ENCODE assay signal across 6 cellular contexts in the genomic region with DNA sequence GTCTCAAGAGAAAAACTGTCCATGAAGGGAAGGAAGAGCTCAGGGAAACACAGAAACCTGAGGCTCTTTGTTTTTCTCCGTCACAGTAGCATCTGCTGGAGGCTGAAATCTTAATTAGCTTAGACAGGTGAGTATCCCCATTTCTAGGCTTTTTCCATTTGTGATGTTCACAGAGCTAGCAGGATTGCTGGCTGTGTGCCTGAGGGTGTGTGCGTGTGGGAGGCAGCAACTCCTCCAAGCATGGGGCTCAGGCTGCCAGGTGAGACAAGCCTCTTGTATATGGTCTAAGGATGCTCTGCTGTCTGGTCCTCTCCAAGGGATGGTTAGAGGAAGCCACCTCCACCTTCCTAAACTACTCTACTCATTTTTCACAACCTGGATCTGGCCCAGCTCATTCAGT.
"Had no signal": no experiment of that assay in that cellular context is flagged by ENCODE, and none has a peak within 500 bp of the region (broad histone marks: within the 10 kb centered on the region; RNA-seq: fewer than 3 reads in every experiment).

No MANE protein-coding gene starts in this region.

- H3K27ac Mint-ChIP-seq: GM23338, H9, IgD-negative memory B cell had no signal

- ATAC-seq: GM23338, HepG2 had no signal

- H3K36me3 Mint-ChIP-seq: IgD-negative memory B cell had no signal

- H3K4me1 Mint-ChIP-seq: GM23338, IgD-negative memory B cell had no signal

- H3K4me3 ChIP-seq: GM23338 had no signal

- H3K27me3 Mint-ChIP-seq: IgD-negative memory B cell had no signal

- H2AFZ ChIP-seq: GM23338 had no signal

- H3K4me3 Mint-ChIP-seq: GM23338, H9, IgD-negative memory B cell had no signal

- H3K4me2 ChIP-seq: GM23338 had no signal

- H3K27ac ChIP-seq: HL-60 had no signal

- DNase-seq: H9, HCEC 1CT had no signal

- H3K9me3 Mint-ChIP-seq: H9 had no signal
